Comparison of ENCODE assay signal across 1 cellular context in genomic region chr19:29834991-29835390, GRCh38.
TF ChIP-seq lines count a peak whose summit lies in the region.

No MANE protein-coding gene starts in this region.

TF ChIP-seq in K562, 482 proteins besides CTCF, POLR2A, EP300 and RAD21:
- no peak for TF ChIP-seq HMG20A (CRISPR knock-in tag; conservative IDR thresholded peaks at IDR 0.05)
- no peak for TF ChIP-seq ZNF12 (CRISPR knock-in tag; IDR thresholded peaks at IDR 0.05)
- no peak for TF ChIP-seq RFX1 (IDR thresholded peaks at IDR 0.05)
- TF ChIP-seq SPI1 (IDR thresholded peaks at IDR 0.05; ENCODE audit: borderline replicate concordance, low read depth, low read length): peak; percentile 79
- TF ChIP-seq TBP (optimal IDR thresholded peaks at IDR 0.05; ENCODE audit: low read depth, low read length): no peak
- no peak for TF ChIP-seq ZFP91 (CRISPR knock-in tag; IDR thresholded peaks at IDR 0.05)
- TF ChIP-seq ESRRA (IDR thresholded peaks at IDR 0.05; ENCODE audit: borderline replicate concordance, low read depth): no peak
- no peak for TF ChIP-seq TAF15 (IDR thresholded peaks at IDR 0.05; ENCODE audit: low read depth, low read length)
- TF ChIP-seq CREB1 (IDR thresholded peaks at IDR 0.05): no peak
- TF ChIP-seq CREB1 (CRISPR knock-in tag; IDR thresholded peaks at IDR 0.05): no peak
- no peak for TF ChIP-seq DACH1 (IDR thresholded peaks at IDR 0.05; ENCODE audit: partially characterized antibody)
- peak; percentile 34; the same call in 1 of the 2 replicates for TF ChIP-seq CTBP1 (IDR thresholded peaks at IDR 0.05; ENCODE audit: borderline replicate concordance)
- no peak for TF ChIP-seq ZBTB1 (CRISPR knock-in tag; IDR thresholded peaks at IDR 0.05; ENCODE audit: borderline replicate concordance, low read depth)
- TF ChIP-seq HDAC1 (IDR thresholded peaks at IDR 0.05): no peak
- no peak for TF ChIP-seq TEAD2 (tag; IDR thresholded peaks at IDR 0.05)
- 0 out of 2 replicates have a peak, but pooled peaks have one; percentile 6 for TF ChIP-seq BHLHE40 (IDR thresholded peaks at IDR 0.05; ENCODE audit: low read length)
TF ChIP-seq in K562: peak in this region for 3.
